ENCODE assay signal across 30 cellular contexts in the genomic region with DNA sequence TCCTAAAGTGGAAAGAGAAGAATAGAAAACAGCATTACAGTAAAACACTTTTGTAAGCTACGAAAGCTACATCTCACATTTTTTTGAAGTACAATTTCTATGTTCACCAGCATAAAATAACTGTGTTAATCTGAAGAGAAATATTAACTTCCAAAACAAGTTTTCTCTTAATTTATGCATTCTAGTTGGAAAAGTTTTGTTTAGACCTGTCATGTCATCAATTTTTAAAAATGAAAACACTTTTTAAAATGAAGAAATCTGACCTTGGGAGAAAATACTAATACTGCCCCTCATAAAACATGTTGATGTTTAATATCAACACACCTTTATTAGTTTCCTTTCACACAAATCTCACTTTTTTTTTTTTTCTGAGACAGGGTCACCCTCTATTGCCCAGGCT. TPM values are rescaled to one million over a fixed set of nuclear protein-coding genes. Genes with fewer than 3 reads are reported as not detected.
A peak's percentile ranks its signal among the peaks of the same experiment; 100 is the strongest.
DNase-seq lines count a peak whose midpoint lies in the region; FAIRE-seq and TF ChIP-seq lines count a peak whose summit lies in the region.
"Had no signal": no experiment of that assay in that cellular context is flagged by ENCODE, and none has a peak within 500 bp of the region (broad histone marks: within the 10 kb centered on the region; RNA-seq: fewer than 3 reads in every experiment).

No MANE protein-coding gene starts in this region.

- in situ Hi-C loops in transverse colon (cut with MboI; ENCODE audit: low pct_ligation_motif_present in 1 of 4, low pct_unique_long_range_greater_than_20kb in 1 of 4, low sequenced_read_pairs in 3 of 4): loop anchor here in 1 of 4 donors (10.0 kb wide), 1 partner anchor 191 kb away; no protein-coding TSS in a partner anchor

- H3K4me1 ChIP-seq in transverse colon: peaks cover 0 to 13% (median 5%) of the 10 kb centered on the region in 4 donors

- intact Hi-C loops in transverse colon (cut with DNase I; ENCODE audit: low total_unique reads): no loop called here

- H3K27ac Mint-ChIP-seq in HFFc6: no peak overlapping the region
- peak overlapping the region; percentile 25 to 66 (median 28) for H3K27ac Mint-ChIP-seq in nephron
- no peak overlapping the region for H3K27ac Mint-ChIP-seq in activated CD4-positive, alpha-beta T cell treated with anti-CD3 and anti-CD28 coated beads, Interleukin-2, amount 10 ng/mL, durations not matched to agents 7 days and 5 days
- H3K27ac Mint-ChIP-seq: CD8-positive, alpha-beta T cell had no signal

- DNase-seq in HFFc6 (no peak), WERI-Rb-1 (no peak), GM12892 (ENCODE audit: insufficient read length) (no peak), transverse colon (no peak), NCI-H748 treated with DMSO at 0.1 percent for 48 hours (lab: John Stamatoyannopoulos, UW) (no peak)
- no peak for DNase-seq in activated CD4-positive, alpha-beta T cell treated with anti-CD3 and anti-CD28 coated beads, Interleukin-2, amount 10 ng/mL, durations not matched to agents 7 days and 5 days
- DNase-seq: C1 segment of cervical spinal cord; Caco-2; CD8-positive, alpha-beta T cell; DMS79; EL; GDM1; KBM-7; NCI-H1048; NCI-H1694; NCI-H2029 treated with DMSO at 0.1 percent for 48 hours; NCI-H526 treated with DMSO at 0.1 percent for 48 hours; Peyer's patch; SHP77 treated with DMSO at 0.1 percent for 48 hours had no signal

- peak overlapping the region; percentile 73; the same call in 1 of the 2 replicates for H3K4me3 Mint-ChIP-seq in HFFc6
- H3K4me3 Mint-ChIP-seq in nephron: no peak overlapping the region
- H3K4me3 Mint-ChIP-seq in activated CD4-positive, alpha-beta T cell treated with anti-CD3 and anti-CD28 coated beads, Interleukin-2, amount 10 ng/mL, durations not matched to agents 7 days and 5 days: no peak overlapping the region
- H3K4me3 Mint-ChIP-seq: CD8-positive, alpha-beta T cell had no signal

- H3K27me3 Mint-ChIP-seq in HFFc6 (ENCODE audit: insufficient read depth) (peaks cover 4% of the 10 kb centered on the region), nephron (ENCODE audit: low read depth) (peaks cover 7% of the 10 kb centered on the region)
- H3K27me3 Mint-ChIP-seq in activated CD4-positive, alpha-beta T cell treated with anti-CD3 and anti-CD28 coated beads, Interleukin-2, amount 10 ng/mL, durations not matched to agents 7 days and 5 days: peaks cover 6% of the 10 kb centered on the region

- peaks cover 4% of the 10 kb centered on the region for H3K9me3 Mint-ChIP-seq in HFFc6
- peaks cover 8% of the 10 kb centered on the region for H3K9me3 Mint-ChIP-seq in nephron
- H3K9me3 Mint-ChIP-seq in activated CD4-positive, alpha-beta T cell treated with anti-CD3 and anti-CD28 coated beads, Interleukin-2, amount 10 ng/mL, durations not matched to agents 7 days and 5 days: no peaks in the 10 kb centered on the region

- TF ChIP-seq CTCF in 22Rv1 (IDR thresholded peaks at IDR 0.05): no peak
- no peak for TF ChIP-seq CTCF in HFFc6 (IDR thresholded peaks at IDR 0.05)
- TF ChIP-seq CTCF in WERI-Rb-1 (IDR thresholded peaks at IDR 0.05; ENCODE audit: low read depth, low read length): no peak
- no peak for TF ChIP-seq CTCF in nephron (IDR thresholded peaks at IDR 0.05; ENCODE audit: unreplicated experiment in 3 of 3)
- no peak for TF ChIP-seq CTCF in transverse colon (IDR thresholded peaks at IDR 0.05)

- CTCF ChIA-PET in activated CD4-positive, alpha-beta T cell treated with anti-CD3 and anti-CD28 coated beads, Interleukin-2, amount 10 ng/mL, durations not matched to agents 7 days and 5 days (lab: Charles Lee): interaction anchor here (0.7 to 2.8 kb wide), 2 partner anchors 196 to 1016 kb away, joined by 3 to 19 read pairs; no protein-coding TSS in a partner anchor

- TF ChIP-seq POLR2A in GM12892 (IDR thresholded peaks at IDR 0.05; ENCODE audit: low read depth, low read length): no peak
- no peak for TF ChIP-seq POLR2A in transverse colon (IDR thresholded peaks at IDR 0.05)

- no peak for TF ChIP-seq EP300 in transverse colon (IDR thresholded peaks at IDR 0.05; ENCODE audit: low read depth)

- FAIRE-seq in GM12892 (lab: Jason Lieb, UNC): no peak
- FAIRE-seq: GM12891, GM19239, H54 had no signal

- no peak overlapping the region for H3K4me3 ChIP-seq in WERI-Rb-1 (ENCODE audit: low read depth, low read length)
- no peak overlapping the region for H3K4me3 ChIP-seq in transverse colon
- H3K4me3 ChIP-seq: Peyer's patch, SK-N-MC had no signal

- H3K4me1 Mint-ChIP-seq in HFFc6 (ENCODE audit: low read depth): peaks cover 31% of the 10 kb centered on the region
- H3K4me1 Mint-ChIP-seq in nephron: peaks cover 35% of the 10 kb centered on the region
- no peaks in the 10 kb centered on the region for H3K4me1 Mint-ChIP-seq in activated CD4-positive, alpha-beta T cell treated with anti-CD3 and anti-CD28 coated beads, Interleukin-2, amount 10 ng/mL, durations not matched to agents 7 days and 5 days

- H3K27ac ChIP-seq in 22Rv1 (peak overlapping the region; percentile 20; the same call in 1 of the 2 replicates), WERI-Rb-1 (peak overlapping the region; percentile 28; the same call in 1 of the 2 replicates), transverse colon (no peak overlapping the region)
- H3K27ac ChIP-seq: Peyer's patch, SK-N-MC had no signal

- H3K36me3 Mint-ChIP-seq in HFFc6 (ENCODE audit: low read depth) (no peaks in the 10 kb centered on the region; the same call in 1 of the 2 replicates), nephron (ENCODE audit: low read depth) (peaks cover 5% of the 10 kb centered on the region)
- H3K36me3 Mint-ChIP-seq in activated CD4-positive, alpha-beta T cell treated with anti-CD3 and anti-CD28 coated beads, Interleukin-2, amount 10 ng/mL, durations not matched to agents 7 days and 5 days (ENCODE audit: low read depth): no peaks in the 10 kb centered on the region
- H3K36me3 Mint-ChIP-seq: CD8-positive, alpha-beta T cell had no signal

- POLR2A ChIA-PET in activated CD4-positive, alpha-beta T cell treated with anti-CD3 and anti-CD28 coated beads, Interleukin-2, amount 10 ng/mL, durations not matched to agents 7 days and 5 days (lab: Charles Lee): no interaction called here

- no peaks in the 10 kb centered on the region for H3K9me3 ChIP-seq in WERI-Rb-1 (ENCODE audit: severe bottlenecking)
- H3K9me3 ChIP-seq in transverse colon: no peaks in the 10 kb centered on the region
- H3K9me3 ChIP-seq: Caco-2, Peyer's patch had no signal

- no peaks in the 10 kb centered on the region for H3K27me3 ChIP-seq in WERI-Rb-1 (ENCODE audit: insufficient read depth, low read depth, severe bottlenecking)
- no peaks in the 10 kb centered on the region for H3K27me3 ChIP-seq in transverse colon
- H3K27me3 ChIP-seq: Peyer's patch had no signal

- WGBS in transverse colon (ENCODE audit: low coverage in 1 of 2), 2 donors: 79 to 87% methylated on average over 1 of the region's 1 CpG

- H3K36me3 ChIP-seq in WERI-Rb-1 (no peaks in the 10 kb centered on the region), transverse colon (no peaks in the 10 kb centered on the region)
- H3K36me3 ChIP-seq: Peyer's patch had no signal

RNA-seq across cellular contexts. Expression of a gene that starts 45.2 kb away (rescaled TPM):
- under 1 TPM in 1 of 6 experiments, not detected in 5; 0.05 TPM for total RNA-seq in HFFc6 (2021; fragmentation: NEBNext Ultra II Directional; extraction: Animal tissue kit (Norgen Biotek cat#: 25700))
- not detected for polyA plus RNA-seq in GM12892 (2012; ENCODE audit: missing spikeins)
- under 1 TPM in 2 of 4 donors, not detected in 2; 0.16 to 0.55 TPM for total RNA-seq in transverse colon
- not detected for total RNA-seq in activated CD4-positive, alpha-beta T cell treated with anti-CD3 and anti-CD28 coated beads, Interleukin-2, amount 10 ng/mL, durations not matched to agents 7 days and 5 days
- total RNA-seq: A172; CD8-positive, alpha-beta T cell; HT1080; NCI-H460; OCI-LY7; Peyer's patch had no signal
- polyA plus RNA-seq: AG04450 had no signal

RNA-seq across cellular contexts. Expression of a gene that starts 59.3 kb away (rescaled TPM):
- total RNA-seq in HFFc6 (2021; fragmentation: NEBNext Ultra II Directional; extraction: Animal tissue kit (Norgen Biotek cat#: 25700)): 10 to 100 TPM; 39.1 to 98.7 (median 40.9) TPM
- 0.66 TPM for polyA plus RNA-seq in GM12892 (2012; ENCODE audit: missing spikeins)
- 100 to 1,000 TPM; 182 to 456 (median 437) TPM for total RNA-seq in transverse colon
- total RNA-seq in activated CD4-positive, alpha-beta T cell treated with anti-CD3 and anti-CD28 coated beads, Interleukin-2, amount 10 ng/mL, durations not matched to agents 7 days and 5 days: not detected
- total RNA-seq: CD8-positive, alpha-beta T cell; OCI-LY7 had no signal

Comparison
In these comparisons a context has a peak if more than half of its experiments do, and no peak if none do; other contexts are left out.
1. H3K27ac ChIP-seq: peak in 22Rv1 (single experiment) and WERI-Rb-1 (single experiment); none in transverse colon (0 of 4).
2. H3K27ac Mint-ChIP-seq: peak in nephron (3 of 3); none in HFFc6 (single experiment) and activated CD4-positive, alpha-beta T cell treated with anti-CD3 and anti-CD28 coated beads, Interleukin-2, amount 10 ng/mL, durations not matched to agents 7 days and 5 days (single experiment).
3. RNA of a gene that starts 59.3 kb away (total RNA-seq): 182 to 456 TPM in transverse colon and 39.1 to 98.7 TPM in HFFc6; not detected in activated CD4-positive, alpha-beta T cell treated with anti-CD3 and anti-CD28 coated beads, Interleukin-2, amount 10 ng/mL, durations not matched to agents 7 days and 5 days; every median in the first group is over 10 times any median in the second.